In genomic region chr9:134965851-134966250, GRCh38 we compare ENCODE assay signal across 1 cellular context.
TF ChIP-seq lines count a peak whose summit lies in the region.

No MANE protein-coding gene starts in this region.

TF ChIP-seq in H1, 55 proteins besides CTCF, POLR2A, EP300 and RAD21:
- no peak for TF ChIP-seq RXRA (IDR thresholded peaks at IDR 0.05; ENCODE audit: insufficient read depth, low read depth, low read length)
- TF ChIP-seq FOSL1 (IDR thresholded peaks at IDR 0.05; ENCODE audit: insufficient read depth, low read depth, low read length) = no peak
- no peak for TF ChIP-seq TAF1 (IDR thresholded peaks at IDR 0.05; ENCODE audit: low read depth, low read length)
- no peak for TF ChIP-seq GABPA (IDR thresholded peaks at IDR 0.05; ENCODE audit: borderline replicate concordance, insufficient read depth, low read length)
- TF ChIP-seq GTF2F1 (IDR thresholded peaks at IDR 0.05; ENCODE audit: borderline replicate concordance, low read depth, low read length) = no peak
- no peak for TF ChIP-seq PHF8 (conservative IDR thresholded peaks at IDR 0.05; ENCODE audit: low read depth, low read length)
- TF ChIP-seq MAX (IDR thresholded peaks at IDR 0.05) = no peak
- TF ChIP-seq RFX5 (IDR thresholded peaks at IDR 0.05; ENCODE audit: borderline replicate concordance, low read depth, low read length) = no peak
- no peak for TF ChIP-seq BCL11A (IDR thresholded peaks at IDR 0.05; ENCODE audit: low read depth in 2 of 2, low read length in 2 of 2)
- TF ChIP-seq CREB1 (IDR thresholded peaks at IDR 0.05) = no peak
TF ChIP-seq in H1: peak in this region for 0.
